6 cellular contexts compared by ENCODE assay signal in the genomic region with DNA sequence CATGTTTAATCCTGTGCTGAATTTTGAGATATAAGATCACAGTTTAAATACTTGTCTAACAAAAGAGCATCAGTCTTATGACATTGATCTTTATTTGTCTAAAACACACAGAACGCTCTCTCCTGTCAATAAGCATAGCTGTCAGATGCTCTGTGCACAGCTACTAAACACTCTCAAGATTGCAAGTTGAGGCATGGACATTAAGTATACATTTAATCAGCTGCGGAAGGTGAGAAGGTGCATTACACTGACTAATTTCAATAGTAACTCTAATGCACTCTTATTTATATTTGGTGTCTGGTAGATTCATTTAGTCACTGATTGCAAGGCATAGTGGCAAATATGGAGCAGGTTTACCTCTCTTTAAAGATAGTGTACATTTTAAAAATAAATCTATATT.
"Had no signal": no experiment of that assay in that cellular context is flagged by ENCODE, and none has a peak within 500 bp of the region (broad histone marks: within the 10 kb centered on the region; RNA-seq: fewer than 3 reads in every experiment).

No MANE protein-coding gene starts in this region.

- DNase-seq: GM23248, GOT3, H7, HFFc6, IMR-90 had no signal

- H3K9ac ChIP-seq: GM23248 had no signal

- H3K9me3 ChIP-seq: HAP-1 had no signal

- H3K4me3 Mint-ChIP-seq: HFFc6 had no signal

- H3K27ac ChIP-seq: GM23248 had no signal

- H3K36me3 ChIP-seq: HAP-1 had no signal

- H2AFZ ChIP-seq: GM23248 had no signal

- H3K9me3 Mint-ChIP-seq: HFFc6 had no signal

- H3K4me3 ChIP-seq: GM23248, HAP-1 had no signal

- H3K27ac Mint-ChIP-seq: HFFc6 had no signal
